12 cellular contexts compared by ENCODE assay signal in genomic region chr4:153529646-153530045, GRCh38.
DNase-seq lines count a peak whose midpoint lies in the region; ATAC-seq, FAIRE-seq and TF ChIP-seq lines count a peak whose summit lies in the region.
"Had no signal": no experiment of that assay in that cellular context is flagged by ENCODE, and none has a peak within 500 bp of the region (broad histone marks: within the 10 kb centered on the region; RNA-seq: fewer than 3 reads in every experiment).

No MANE protein-coding gene starts in this region.

- 0 out of 2 replicates have a peak overlapping the region, but pooled peaks have one; percentile 0 for H3K9ac ChIP-seq in BLaER1

- TF ChIP-seq CTCF in gastroesophageal sphincter (IDR thresholded peaks at IDR 0.05), result no peak

- no peaks in the 10 kb centered on the region for H3K9me3 Mint-ChIP-seq in T-cell

- H3K4me1 Mint-ChIP-seq in T-cell, result peaks cover 93 to 99% (median 93%) of the 10 kb centered on the region in 3 donors

- H3K9me3 ChIP-seq in BLaER1 (no peaks in the 10 kb centered on the region), gastroesophageal sphincter (no peaks in the 10 kb centered on the region)

- peaks cover 18% of the 10 kb centered on the region for H3K36me3 Mint-ChIP-seq in T-cell

- H3K27ac ChIP-seq in BLaER1 (no peak overlapping the region), gastroesophageal sphincter (no peak overlapping the region)

- WGBS in gastroesophageal sphincter (ENCODE audit: low coverage in 1 of 2), 2 donors, result 73 to 74% methylated on average over 3 of the region's 3 CpGs

- peak overlapping the region; percentile 64 to 82 (median 71) for H3K4me3 Mint-ChIP-seq in T-cell

- peaks cover 100% of the 10 kb centered on the region for H4K20me1 ChIP-seq in BLaER1

- FAIRE-seq in GM12891 (lab: Jason Lieb, UNC), result peak; percentile 80
- FAIRE-seq: endothelial cell of umbilical vein had no signal

- ATAC-seq in T-cell (replicated peaks in 1 of 4), result no peak
- ATAC-seq in gastroesophageal sphincter, result peak; percentile 56

- POLR2A ChIA-PET in T-cell (lab: Charles Lee), result no interaction called here

- H3K36me3 ChIP-seq in BLaER1 (peaks cover 78% of the 10 kb centered on the region), gastroesophageal sphincter (no peaks in the 10 kb centered on the region)

- H3K27me3 Mint-ChIP-seq in T-cell, result no peaks in the 10 kb centered on the region

- H3K27me3 ChIP-seq in BLaER1 (no peaks in the 10 kb centered on the region), gastroesophageal sphincter (no peaks in the 10 kb centered on the region)

- H3K27ac Mint-ChIP-seq in T-cell, result peak overlapping the region; percentile 92

- peak overlapping the region; percentile 88 for H3K4me2 ChIP-seq in BLaER1

- no peak for TF ChIP-seq EP300 in gastroesophageal sphincter (IDR thresholded peaks at IDR 0.05)

- peaks cover 92% of the 10 kb centered on the region for H3K4me1 ChIP-seq in BLaER1
- H3K4me1 ChIP-seq in gastroesophageal sphincter, result peaks cover 10 to 61% (median 19%) of the 10 kb centered on the region in 3 donors

- CTCF ChIA-PET in T-cell (lab: Charles Lee), result no interaction called here

- TF ChIP-seq POLR2A in GM12891 (IDR thresholded peaks at IDR 0.05; ENCODE audit: low read depth, low read length) (no peak), gastroesophageal sphincter (IDR thresholded peaks at IDR 0.05) (no peak)

- H3K4me3 ChIP-seq in BLaER1 (no peak overlapping the region), gastroesophageal sphincter (no peak overlapping the region)

- DNase-seq in GM12891 (ENCODE audit: insufficient read length, low spot score), result no peak
- DNase-seq in T-cell, result no peak
- DNase-seq in activated gamma-delta T cell (lab: John Stamatoyannopoulos, UW), result no peak
- no peak for DNase-seq in kidney glomerular epithelial cell (lab: John Stamatoyannopoulos, UW)
- no peak for DNase-seq in mesenteric fat pad (ENCODE audit: low spot score)
- DNase-seq in NCI-H1436 treated with DMSO at 0.1 percent for 48 hours (lab: John Stamatoyannopoulos, UW), result no peak
- DNase-seq: DMS79, left cardiac atrium, right cardiac atrium had no signal

TF ChIP-seq in GM12891, 5 proteins besides CTCF, POLR2A, EP300 and RAD21:
- TF ChIP-seq PAX5 (IDR thresholded peaks at IDR 0.05; ENCODE audit: insufficient read depth, low read length, severe bottlenecking), result no peak
- TF ChIP-seq SPI1 (IDR thresholded peaks at IDR 0.05; ENCODE audit: low read depth, low read length), result no peak
- no peak for TF ChIP-seq TAF1 (IDR thresholded peaks at IDR 0.05; ENCODE audit: low read depth, low read length)
- TF ChIP-seq POU2F2 (IDR thresholded peaks at IDR 0.05; ENCODE audit: low read depth, low read length), result no peak
- no peak for TF ChIP-seq POLR2AphosphoS5 (IDR thresholded peaks at IDR 0.05; ENCODE audit: low read depth, low read length)
